ENCODE assay signal across 2 cellular contexts in the genomic region with DNA sequence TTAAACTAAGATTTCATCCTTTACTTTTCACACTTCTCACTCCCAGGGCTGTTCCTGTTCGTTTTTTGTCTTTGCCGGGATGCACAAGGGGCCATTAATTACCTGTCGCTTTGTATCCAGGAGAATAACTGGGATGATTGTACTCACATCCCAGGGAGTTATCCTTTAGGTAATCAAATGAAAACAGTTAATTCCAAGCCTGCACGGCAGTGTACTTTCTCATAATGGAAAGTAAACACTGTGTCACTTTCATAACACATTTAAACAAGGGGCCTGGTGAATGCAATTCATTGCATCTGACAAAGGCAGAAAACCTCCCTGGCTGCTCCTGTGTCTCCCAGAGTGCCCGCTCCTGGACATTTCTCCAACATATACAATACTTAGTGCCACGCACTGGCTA.
TF ChIP-seq lines count a peak whose summit lies in the region.

No MANE protein-coding gene starts in this region.

TF ChIP-seq in HEK293, 187 proteins besides CTCF, POLR2A, EP300 and RAD21 (continued from another document):
- TF ChIP-seq ZNF561 (tag by site-specific recombination; IDR thresholded peaks at IDR 0.05; ENCODE audit: borderline replicate concordance): 0 out of 2 replicates have a peak, but pooled peaks have one; percentile 23
- no peak for TF ChIP-seq ZBTB1 (tag by site-specific recombination; IDR thresholded peaks at IDR 0.05)
- TF ChIP-seq GLIS1 (tag by site-specific recombination; IDR thresholded peaks at IDR 0.05): peak; percentile 79
- TF ChIP-seq PRDM1 (tag by site-specific recombination; IDR thresholded peaks at IDR 0.05): 0 out of 2 replicates have a peak, but pooled peaks have one; percentile 9
- 0 out of 2 replicates have a peak, but pooled peaks have one; percentile 50 for TF ChIP-seq OVOL3 (tag by site-specific recombination; IDR thresholded peaks at IDR 0.05)
- no peak for TF ChIP-seq ZNF157 (tag by site-specific recombination; IDR thresholded peaks at IDR 0.05)
- peak; percentile 55 for TF ChIP-seq ZIC2 (tag by site-specific recombination; IDR thresholded peaks at IDR 0.05)
- TF ChIP-seq ZNF660 (tag by site-specific recombination; IDR thresholded peaks at IDR 0.05): no peak
- peak; percentile 99 for TF ChIP-seq WT1 (tag by site-specific recombination; IDR thresholded peaks at IDR 0.05)
- TF ChIP-seq ZNF202 (tag by site-specific recombination; IDR thresholded peaks at IDR 0.05; ENCODE audit: borderline replicate concordance): no peak
- TF ChIP-seq, protein P1, sequence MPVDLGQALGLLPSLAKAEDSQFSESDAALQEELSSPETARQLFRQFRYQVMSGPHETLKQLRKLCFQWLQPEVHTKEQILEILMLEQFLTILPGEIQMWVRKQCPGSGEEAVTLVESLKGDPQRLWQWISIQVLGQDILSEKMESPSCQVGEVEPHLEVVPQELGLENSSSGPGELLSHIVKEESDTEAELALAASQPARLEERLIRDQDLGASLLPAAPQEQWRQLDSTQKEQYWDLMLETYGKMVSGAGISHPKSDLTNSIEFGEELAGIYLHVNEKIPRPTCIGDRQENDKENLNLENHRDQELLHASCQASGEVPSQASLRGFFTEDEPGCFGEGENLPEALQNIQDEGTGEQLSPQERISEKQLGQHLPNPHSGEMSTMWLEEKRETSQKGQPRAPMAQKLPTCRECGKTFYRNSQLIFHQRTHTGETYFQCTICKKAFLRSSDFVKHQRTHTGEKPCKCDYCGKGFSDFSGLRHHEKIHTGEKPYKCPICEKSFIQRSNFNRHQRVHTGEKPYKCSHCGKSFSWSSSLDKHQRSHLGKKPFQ (tag by site-specific recombination; IDR thresholded peaks at IDR 0.05): 0 out of 2 replicates have a peak, but pooled peaks have one; percentile 12
- TF ChIP-seq OSR2 (tag by site-specific recombination; IDR thresholded peaks at IDR 0.05): peak; percentile 51; the same call in 1 of the 2 replicates
- TF ChIP-seq, protein P2, sequence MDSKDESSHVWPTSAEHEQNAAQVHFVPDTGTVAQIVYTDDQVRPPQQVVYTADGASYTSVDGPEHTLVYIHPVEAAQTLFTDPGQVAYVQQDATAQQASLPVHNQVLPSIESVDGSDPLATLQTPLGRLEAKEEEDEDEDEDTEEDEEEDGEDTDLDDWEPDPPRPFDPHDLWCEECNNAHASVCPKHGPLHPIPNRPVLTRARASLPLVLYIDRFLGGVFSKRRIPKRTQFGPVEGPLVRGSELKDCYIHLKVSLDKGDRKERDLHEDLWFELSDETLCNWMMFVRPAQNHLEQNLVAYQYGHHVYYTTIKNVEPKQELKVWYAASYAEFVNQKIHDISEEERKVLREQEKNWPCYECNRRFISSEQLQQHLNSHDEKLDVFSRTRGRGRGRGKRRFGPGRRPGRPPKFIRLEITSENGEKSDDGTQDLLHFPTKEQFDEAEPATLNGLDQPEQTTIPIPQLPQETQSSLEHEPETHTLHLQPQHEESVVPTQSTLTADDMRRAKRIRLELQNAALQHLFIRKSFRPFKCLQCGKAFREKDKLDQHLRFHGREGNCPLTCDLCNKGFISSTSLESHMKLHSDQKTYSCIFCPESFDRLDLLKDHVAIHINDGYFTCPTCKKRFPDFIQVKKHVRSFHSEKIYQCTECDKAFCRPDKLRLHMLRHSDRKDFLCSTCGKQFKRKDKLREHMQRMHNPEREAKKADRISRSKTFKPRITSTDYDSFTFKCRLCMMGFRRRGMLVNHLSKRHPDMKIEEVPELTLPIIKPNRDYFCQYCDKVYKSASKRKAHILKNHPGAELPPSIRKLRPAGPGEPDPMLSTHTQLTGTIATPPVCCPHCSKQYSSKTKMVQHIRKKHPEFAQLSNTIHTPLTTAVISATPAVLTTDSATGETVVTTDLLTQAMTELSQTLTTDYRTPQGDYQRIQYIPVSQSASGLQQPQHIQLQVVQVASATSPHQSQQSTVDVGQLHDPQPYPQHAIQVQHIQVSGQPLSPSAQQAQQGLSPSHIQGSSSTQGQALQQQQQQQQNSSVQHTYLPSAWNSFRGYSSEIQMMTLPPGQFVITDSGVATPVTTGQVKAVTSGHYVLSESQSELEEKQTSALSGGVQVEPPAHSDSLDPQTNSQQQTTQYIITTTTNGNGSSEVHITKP (tag by site-specific recombination; IDR thresholded peaks at IDR 0.05): no peak
TF ChIP-seq in HEK293: peak in this region for 10.

TF ChIP-seq in HepG2, 621 proteins besides CTCF, POLR2A, EP300 and RAD21 (continued from another document):
- TF ChIP-seq, protein P3, sequence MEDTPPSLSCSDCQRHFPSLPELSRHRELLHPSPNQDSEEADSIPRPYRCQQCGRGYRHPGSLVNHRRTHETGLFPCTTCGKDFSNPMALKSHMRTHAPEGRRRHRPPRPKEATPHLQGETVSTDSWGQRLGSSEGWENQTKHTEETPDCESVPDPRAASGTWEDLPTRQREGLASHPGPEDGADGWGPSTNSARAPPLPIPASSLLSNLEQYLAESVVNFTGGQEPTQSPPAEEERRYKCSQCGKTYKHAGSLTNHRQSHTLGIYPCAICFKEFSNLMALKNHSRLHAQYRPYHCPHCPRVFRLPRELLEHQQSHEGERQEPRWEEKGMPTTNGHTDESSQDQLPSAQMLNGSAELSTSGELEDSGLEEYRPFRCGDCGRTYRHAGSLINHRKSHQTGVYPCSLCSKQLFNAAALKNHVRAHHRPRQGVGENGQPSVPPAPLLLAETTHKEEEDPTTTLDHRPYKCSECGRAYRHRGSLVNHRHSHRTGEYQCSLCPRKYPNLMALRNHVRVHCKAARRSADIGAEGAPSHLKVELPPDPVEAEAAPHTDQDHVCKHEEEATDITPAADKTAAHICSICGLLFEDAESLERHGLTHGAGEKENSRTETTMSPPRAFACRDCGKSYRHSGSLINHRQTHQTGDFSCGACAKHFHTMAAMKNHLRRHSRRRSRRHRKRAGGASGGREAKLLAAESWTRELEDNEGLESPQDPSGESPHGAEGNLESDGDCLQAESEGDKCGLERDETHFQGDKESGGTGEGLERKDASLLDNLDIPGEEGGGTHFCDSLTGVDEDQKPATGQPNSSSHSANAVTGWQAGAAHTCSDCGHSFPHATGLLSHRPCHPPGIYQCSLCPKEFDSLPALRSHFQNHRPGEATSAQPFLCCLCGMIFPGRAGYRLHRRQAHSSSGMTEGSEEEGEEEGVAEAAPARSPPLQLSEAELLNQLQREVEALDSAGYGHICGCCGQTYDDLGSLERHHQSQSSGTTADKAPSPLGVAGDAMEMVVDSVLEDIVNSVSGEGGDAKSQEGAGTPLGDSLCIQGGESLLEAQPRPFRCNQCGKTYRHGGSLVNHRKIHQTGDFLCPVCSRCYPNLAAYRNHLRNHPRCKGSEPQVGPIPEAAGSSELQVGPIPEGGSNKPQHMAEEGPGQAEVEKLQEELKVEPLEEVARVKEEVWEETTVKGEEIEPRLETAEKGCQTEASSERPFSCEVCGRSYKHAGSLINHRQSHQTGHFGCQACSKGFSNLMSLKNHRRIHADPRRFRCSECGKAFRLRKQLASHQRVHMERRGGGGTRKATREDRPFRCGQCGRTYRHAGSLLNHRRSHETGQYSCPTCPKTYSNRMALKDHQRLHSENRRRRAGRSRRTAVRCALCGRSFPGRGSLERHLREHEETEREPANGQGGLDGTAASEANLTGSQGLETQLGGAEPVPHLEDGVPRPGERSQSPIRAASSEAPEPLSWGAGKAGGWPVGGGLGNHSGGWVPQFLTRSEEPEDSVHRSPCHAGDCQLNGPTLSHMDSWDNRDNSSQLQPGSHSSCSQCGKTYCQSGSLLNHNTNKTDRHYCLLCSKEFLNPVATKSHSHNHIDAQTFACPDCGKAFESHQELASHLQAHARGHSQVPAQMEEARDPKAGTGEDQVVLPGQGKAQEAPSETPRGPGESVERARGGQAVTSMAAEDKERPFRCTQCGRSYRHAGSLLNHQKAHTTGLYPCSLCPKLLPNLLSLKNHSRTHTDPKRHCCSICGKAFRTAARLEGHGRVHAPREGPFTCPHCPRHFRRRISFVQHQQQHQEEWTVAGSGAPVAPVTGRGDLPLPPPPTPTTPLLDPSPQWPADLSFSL (CRISPR knock-in tag; IDR thresholded peaks at IDR 0.05): no peak
